ENCODE assay signal across 21 cellular contexts in genomic region chr1:245306628-245307410, GRCh38.
A peak's percentile ranks its signal among the peaks of the same experiment; 100 is the strongest.
DNase-seq lines count a peak whose midpoint lies in the region.
"Had no signal": no experiment of that assay in that cellular context is flagged by ENCODE, and none has a peak within 500 bp of the region (broad histone marks: within the 10 kb centered on the region; RNA-seq: fewer than 3 reads in every experiment).

No MANE protein-coding gene starts in this region.

- H3K4ac ChIP-seq in mesenchymal stem cell (ENCODE audit: low read depth in 1 of 2, low read length in 2 of 2) = no peak overlapping the region

- H2AK5ac ChIP-seq in mesenchymal stem cell (ENCODE audit: low read length, severe bottlenecking) = no peak overlapping the region

- H3K9ac ChIP-seq in mesenchymal stem cell (ENCODE audit: low read length) = no peak overlapping the region

- no peak overlapping the region for H3K18ac ChIP-seq in mesenchymal stem cell (ENCODE audit: low read depth in 1 of 2, low read length in 2 of 2)

- H3K14ac ChIP-seq in mesenchymal stem cell (ENCODE audit: low read length in 2 of 2) = no peak overlapping the region

- H2BK15ac ChIP-seq in mesenchymal stem cell (ENCODE audit: low read depth, poor library complexity, severe bottlenecking) = no peak overlapping the region

- WGBS in mesenchymal stem cell = 57% methylated on average over 11 of the region's 12 CpGs

- DNase-seq in NCI-H1436 (lab: John Stamatoyannopoulos, UW) = peak; percentile 19
- DNase-seq in NCI-H1436 treated with DMSO at 0.1 percent for 48 hours (lab: John Stamatoyannopoulos, UW) = no peak
- DNase-seq in NCI-H1092 (lab: John Stamatoyannopoulos, UW) = peak; percentile 82
- DNase-seq in NCI-H2171 treated with DMSO at 0.1 percent for 48 hours (lab: John Stamatoyannopoulos, UW) = peak; percentile 51
- peak; percentile 43 for DNase-seq in mesenchymal stem cell
- no peak for DNase-seq in hepatic stellate cell (ENCODE audit: low spot score)
- no peak for DNase-seq in RKO (ENCODE audit: low spot score)
- no peak for DNase-seq in MG63
- DNase-seq: activated CD4-positive, alpha-beta T cell treated with anti-CD3 and anti-CD28 coated beads for 1 hour; activated CD8-positive, alpha-beta T cell treated with anti-CD3 and anti-CD28 coated beads, Interleukin-2, amount 10 ng/mL, durations not matched to agents 7 days and 5 days; activated gamma-delta T cell treated with Interleukin-2 at 50 U/mL for 16 hours; AML-193; body of pancreas; effector CD4-positive, alpha-beta T cell; naive thymus-derived CD4-positive, alpha-beta T cell; NCI-H1417 treated with DMSO at 0.1 percent for 48 hours; NCI-H2227 treated with DMSO at 0.1 percent for 48 hours; stimulated activated CD4-positive, alpha-beta T cell treated with anti-CD3 and anti-CD28 coated beads, Interleukin-4, amount 100 ng/mL, for 1 hour; stimulated activated naive B cell treated with anti-CD40 and anti-IgM and Interleukin-4, amounts not matched to agents 10 μg/mL and 1 μg/mL and 100 μg/mL, for 72 hours; T-helper 1 cell had no signal

- H3K9me3 ChIP-seq in mesenchymal stem cell (ENCODE audit: control insufficient read depth, low read length) (no peaks in the 10 kb centered on the region), MG63 (no peaks in the 10 kb centered on the region)
- H3K9me3 ChIP-seq: body of pancreas, HAP-1 had no signal

- H3K27ac ChIP-seq in mesenchymal stem cell (ENCODE audit: low read length, poor library complexity, severe bottlenecking) = no peak overlapping the region
- H3K27ac ChIP-seq: body of pancreas had no signal

- H3K4me1 ChIP-seq in mesenchymal stem cell (ENCODE audit: control insufficient read depth, insufficient read depth, low read depth, low read length) = peaks cover 7% of the 10 kb centered on the region
- H3K4me1 ChIP-seq: body of pancreas, HAP-1 had no signal

- H3K79me1 ChIP-seq in mesenchymal stem cell (replicated peaks; ENCODE audit: low read length, poor library complexity, severe bottlenecking) = no peaks in the 10 kb centered on the region

- H3K27me3 ChIP-seq in mesenchymal stem cell (ENCODE audit: control insufficient read depth in 1 of 2, insufficient read depth in 1 of 2, low read length in 2 of 2) = peaks cover 0 to 6% of the 10 kb centered on the region in 2 experiments
- H3K27me3 ChIP-seq in MG63 = peaks cover 3% of the 10 kb centered on the region; the same call in 1 of the 2 replicates

- H3K23ac ChIP-seq in mesenchymal stem cell (ENCODE audit: low read length in 2 of 2) = no peak overlapping the region

- no peak overlapping the region for H2BK120ac ChIP-seq in mesenchymal stem cell (ENCODE audit: low read depth, low read length)

- no peak overlapping the region for H4K8ac ChIP-seq in mesenchymal stem cell (ENCODE audit: low read length)

- no peak overlapping the region for H4K91ac ChIP-seq in mesenchymal stem cell (ENCODE audit: low read length)

- no peak overlapping the region for H2BK5ac ChIP-seq in mesenchymal stem cell (ENCODE audit: low read depth, low read length, poor library complexity, severe bottlenecking)

- no peak overlapping the region for H2BK12ac ChIP-seq in mesenchymal stem cell (ENCODE audit: low read length in 2 of 2)

- no peak overlapping the region for H2AFZ ChIP-seq in mesenchymal stem cell (ENCODE audit: low read depth, low read length)

- H3K36me3 ChIP-seq in mesenchymal stem cell (ENCODE audit: control insufficient read depth in 1 of 2, insufficient read depth in 2 of 2, low read depth in 1 of 2, low read length in 2 of 2) (no peaks in the 10 kb centered on the region), MG63 (no peaks in the 10 kb centered on the region)
- H3K36me3 ChIP-seq: HAP-1 had no signal

- H3K4me3 ChIP-seq in mesenchymal stem cell (ENCODE audit: insufficient read depth in 1 of 2, low read depth in 1 of 2, low read length in 2 of 2) (no peak overlapping the region), MG63 (no peak overlapping the region)
- H3K4me3 ChIP-seq: body of pancreas, HAP-1 had no signal

- H3K4me2 ChIP-seq in mesenchymal stem cell (ENCODE audit: low read length, poor library complexity, severe bottlenecking) = no peak overlapping the region

Comparison
In these comparisons a context has a peak if more than half of its experiments do, and no peak if none do; other contexts are left out.
1. DNase-seq: peak in NCI-H1436 (single experiment), NCI-H1092 (single experiment), NCI-H2171 treated with DMSO at 0.1 percent for 48 hours (single experiment) and mesenchymal stem cell (single experiment); none in NCI-H1436 treated with DMSO at 0.1 percent for 48 hours (single experiment), hepatic stellate cell (single experiment), RKO (single experiment) and MG63 (single experiment).